Comparison of ENCODE assay signal across 11 cellular contexts in the genomic region with DNA sequence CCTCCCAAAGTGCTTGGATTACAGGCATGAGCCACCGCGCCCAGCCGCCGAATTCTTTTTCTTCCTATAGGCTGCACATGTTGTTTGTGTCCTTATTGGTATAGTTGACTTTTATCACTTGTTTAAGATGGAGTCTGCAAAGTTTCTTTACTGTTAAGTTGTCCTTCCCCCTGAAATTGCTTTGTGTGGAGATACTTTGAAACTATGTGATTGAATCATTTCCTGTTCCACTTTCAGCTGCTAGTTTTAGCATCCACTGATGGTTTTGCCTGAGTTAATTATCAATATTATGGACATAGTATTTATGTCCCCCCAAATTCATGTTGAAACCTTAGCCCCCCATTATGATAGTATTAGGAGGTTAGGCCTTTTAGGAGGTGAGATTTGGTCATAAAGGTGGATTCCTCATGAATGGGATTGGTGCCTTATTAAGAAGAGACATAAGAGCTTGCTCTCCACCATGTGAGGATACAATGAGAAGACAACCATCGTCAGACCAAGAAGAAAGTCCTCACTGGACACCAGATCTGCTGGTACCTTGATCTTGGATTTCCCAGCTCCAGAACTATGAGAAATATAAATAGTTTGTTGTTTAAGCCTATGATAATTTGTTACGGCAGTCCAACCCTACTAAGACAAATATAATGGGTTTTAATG. TPM values are rescaled to one million over a fixed set of nuclear protein-coding genes. Genes with fewer than 3 reads are reported as not detected.
DNase-seq lines count a peak whose midpoint lies in the region; ATAC-seq and TF ChIP-seq lines count a peak whose summit lies in the region.
"Had no signal": no experiment of that assay in that cellular context is flagged by ENCODE, and none has a peak within 500 bp of the region (broad histone marks: within the 10 kb centered on the region; RNA-seq: fewer than 3 reads in every experiment).

No MANE protein-coding gene starts in this region.

- H3K4me3 ChIP-seq in esophagus squamous epithelium, result no peak overlapping the region

- H3K27ac ChIP-seq in esophagus squamous epithelium, result no peak overlapping the region

- no peaks in the 10 kb centered on the region for H3K4me1 ChIP-seq in esophagus squamous epithelium

- no peaks in the 10 kb centered on the region for H3K9me3 Mint-ChIP-seq in activated T-cell treated with anti-CD3 and anti-CD28 coated beads, Interleukin-2, amount 50 U/mL, for 24 hours

- peaks cover 45% of the 10 kb centered on the region for H3K4me1 Mint-ChIP-seq in activated T-cell treated with anti-CD3 and anti-CD28 coated beads, Interleukin-2, amount 50 U/mL, for 24 hours (ENCODE audit: low read depth)

- TF ChIP-seq CTCF in esophagus squamous epithelium (IDR thresholded peaks at IDR 0.05), result no peak

- TF ChIP-seq POLR2A in esophagus squamous epithelium (IDR thresholded peaks at IDR 0.05), result no peak

- no peak overlapping the region for H3K4me3 Mint-ChIP-seq in activated T-cell treated with anti-CD3 and anti-CD28 coated beads, Interleukin-2, amount 50 U/mL, for 24 hours

- peak; percentile 52 for ATAC-seq in HG02623 (IDR thresholded peaks at IDR 0.05; ENCODE audit: unreplicated experiment)
- ATAC-seq in stimulated activated naive CD8-positive, alpha-beta T cell treated with anti-CD3 and anti-CD28 coated beads, Interleukin-15, Interleukin-2, amounts not matched to agents 100 U/mL and 50 U/mL, for 24 hours, result peak; percentile 48
- ATAC-seq: Panc1 had no signal

- 88 to 100% methylated on average over 6 of the region's 6 CpGs for whole genome bisulfite sequencing in esophagus squamous epithelium, 2 donors

- intact Hi-C loops in esophagus squamous epithelium (cut with DNase I), result no loop called here

- H3K27me3 ChIP-seq in esophagus squamous epithelium, result no peaks in the 10 kb centered on the region

- H3K9me3 ChIP-seq in esophagus squamous epithelium, result no peaks in the 10 kb centered on the region

- DNase-seq in activated T-cell treated with anti-CD3 and anti-CD28 coated beads, Interleukin-2, amount 50 U/mL, for 24 hours, result no peak
- DNase-seq in activated T-cell treated with anti-CD3 and anti-CD28 coated beads for 4 hours, result no peak
- DNase-seq in HS-5 (ENCODE audit: low read depth), result peak; percentile 3
- no peak for DNase-seq in stimulated activated naive CD8-positive, alpha-beta T cell treated with anti-CD3 and anti-CD28 coated beads, Interleukin-15, Interleukin-2, amounts not matched to agents 100 U/mL and 50 U/mL, for 24 hours
- DNase-seq in CD1c-positive myeloid dendritic cell (ENCODE audit: extremely low spot score), result no peak
- DNase-seq in hippocampal formation (lab: John Stamatoyannopoulos, UW), result no peak
- DNase-seq in esophagus squamous epithelium (lab: John Stamatoyannopoulos, UW), result no peak
- DNase-seq: Kasumi-1, occipital lobe had no signal

- H3K27me3 Mint-ChIP-seq in activated T-cell treated with anti-CD3 and anti-CD28 coated beads, Interleukin-2, amount 50 U/mL, for 24 hours, result no peaks in the 10 kb centered on the region

- peaks cover 65% of the 10 kb centered on the region for H3K36me3 Mint-ChIP-seq in activated T-cell treated with anti-CD3 and anti-CD28 coated beads, Interleukin-2, amount 50 U/mL, for 24 hours (ENCODE audit: low read depth)

- peaks cover 0 to 32% (median 0%) of the 10 kb centered on the region in 3 donors for H3K36me3 ChIP-seq in esophagus squamous epithelium

- peak overlapping the region; percentile 87 for H3K27ac Mint-ChIP-seq in activated T-cell treated with anti-CD3 and anti-CD28 coated beads, Interleukin-2, amount 50 U/mL, for 24 hours

RNA-seq across cellular contexts. Expression of a gene that starts 34.9 kb away (rescaled TPM):
- total RNA-seq in esophagus squamous epithelium, result 10 to 100 TPM; 31.2 to 59.1 (median 40.0) TPM

RNA-seq across cellular contexts. Expression of a gene that starts 35.0 kb away (rescaled TPM):
- 10 to 100 TPM in 3 of 4 donors, 1 to 10 TPM in 1; 7.7 to 22.5 (median 17.8) TPM for total RNA-seq in esophagus squamous epithelium
